In genomic region chr9:102594216-102594615, GRCh38 we compare ENCODE assay signal across 28 cellular contexts.
"Had no signal": no experiment of that assay in that cellular context is flagged by ENCODE, and none has a peak within 500 bp of the region (broad histone marks: within the 10 kb centered on the region; RNA-seq: fewer than 3 reads in every experiment).

No MANE protein-coding gene starts in this region.

- H3K4me2 ChIP-seq: neural progenitor cell, smooth muscle cell had no signal

- H3K27ac ChIP-seq: neural progenitor cell, ovary, parathyroid adenoma, psoas muscle, skin epidermis, spleen, thoracic aorta, thyroid gland, tibial nerve, upper lobe of left lung, vagina had no signal

- H3K79me2 ChIP-seq: parathyroid adenoma had no signal

- H3K4me3 ChIP-seq: neural progenitor cell, ovary, psoas muscle, skin epidermis, smooth muscle cell, spleen, thoracic aorta, thyroid gland, tibial nerve, upper lobe of left lung, vagina had no signal

- H3K36me3 ChIP-seq: neural progenitor cell, ovary, spleen, thoracic aorta, thyroid gland, tibial nerve, upper lobe of left lung, vagina had no signal

- H2AFZ ChIP-seq: neural progenitor cell, parathyroid adenoma had no signal

- ATAC-seq: natural killer cell; psoas muscle; right cardiac atrium; sciatic nerve; stimulated activated memory B cell treated with anti-CD40 and anti-IgM and Interleukin-4, amounts not matched to agents 10 μg/mL and 1 μg/mL and 100 μg/mL, for 72 hours; stimulated activated naive CD8-positive, alpha-beta T cell treated with anti-CD3 and anti-CD28 coated beads, Interleukin-15, amount 100 ng/mL, for 72 hours; stimulated activated naive CD8-positive, alpha-beta T cell treated with anti-CD3 and anti-CD28 coated beads, Interleukin-15, Interleukin-2, amounts not matched to agents 100 U/mL and 50 U/mL, for 24 hours had no signal

- DNase-seq: natural killer cell; occipital lobe; ovary; posterior cingulate gyrus; psoas muscle; right cardiac atrium; spleen; stimulated activated CD4-positive, alpha-beta T cell treated with anti-CD3 and anti-CD28 coated beads, Interleukin-12 subunit alpha, Interleukin-12 subunit beta, amount 100 ng/mL, for 4 hours; stimulated activated CD4-positive, alpha-beta T cell treated with anti-CD3 and anti-CD28 coated beads, Interleukin-1b, Interleukin-23, amount 100 ng/mL, for 48 hours; stimulated activated CD4-positive, alpha-beta T cell treated with anti-CD3 and anti-CD28 coated beads, Interleukin-4, amount 100 ng/mL, for 1 hour; stimulated activated CD4-positive, alpha-beta T cell treated with anti-CD3 and anti-CD28 coated beads, Interleukin-4, amount 100 ng/mL, for 4 hours; stimulated activated CD8-positive, alpha-beta memory T cell treated with anti-CD3 and anti-CD28 coated beads, Interleukin-4, amount 100 ng/mL, for 48 hours; stimulated activated naive CD4-positive, alpha-beta T cell; stimulated activated naive CD8-positive, alpha-beta T cell treated with anti-CD3 and anti-CD28 coated beads, Interleukin-15, amount 100 ng/mL, for 72 hours; stimulated activated naive CD8-positive, alpha-beta T cell treated with anti-CD3 and anti-CD28 coated beads, Interleukin-15, Interleukin-2, amounts not matched to agents 100 U/mL and 50 U/mL, for 24 hours; substantia nigra; thyroid gland; trophoblast cell; upper lobe of left lung had no signal

- H3K4me1 ChIP-seq: neural progenitor cell, parathyroid adenoma, psoas muscle, spleen, thyroid gland, tibial nerve, upper lobe of left lung, vagina had no signal

- H3K27me3 ChIP-seq: neural progenitor cell, ovary, spleen, thyroid gland, tibial nerve, upper lobe of left lung, vagina had no signal

- H3K9ac ChIP-seq: neural progenitor cell, parathyroid adenoma had no signal

- H3K9me3 ChIP-seq: ovary, psoas muscle, thoracic aorta, thyroid gland, upper lobe of left lung, vagina had no signal
